Comparison of ENCODE assay signal across 8 cellular contexts in the genomic region with DNA sequence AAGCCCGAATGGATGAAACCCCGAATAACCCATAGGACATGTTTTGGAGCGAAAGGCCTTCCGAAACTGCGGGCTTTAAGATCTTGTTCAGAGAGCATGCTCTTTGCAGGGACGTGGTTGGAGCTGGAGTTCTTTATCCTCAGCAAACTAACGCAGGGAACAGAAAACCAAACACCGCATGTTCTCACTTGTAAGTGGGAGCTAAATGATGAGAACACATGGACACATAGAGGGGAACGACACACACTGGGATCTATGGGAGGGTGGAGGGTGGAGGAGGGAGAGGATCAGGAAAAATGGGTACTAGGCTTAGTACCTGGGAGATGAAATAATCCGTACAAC.
A peak's percentile ranks its signal among the peaks of the same experiment; 100 is the strongest.
DNase-seq lines count a peak whose midpoint lies in the region; ATAC-seq and TF ChIP-seq lines count a peak whose summit lies in the region.

No MANE protein-coding gene starts in this region.

- peak; percentile 37 for DNase-seq in ACHN
- DNase-seq in GM23338 (ENCODE audit: low spot score), result no peak
- no peak for DNase-seq in T-cell
- no peak for DNase-seq in foreskin fibroblast
- no peak for DNase-seq in LoVo (ENCODE audit: low spot score)
- DNase-seq in central memory CD4-positive, alpha-beta T cell, result no peak

- TF ChIP-seq CTCF in GM23338 (conservative IDR thresholded peaks at IDR 0.05; ENCODE audit: low read depth in 2 of 2) (no peak), foreskin fibroblast (IDR thresholded peaks at IDR 0.05; ENCODE audit: low read depth, low read length) (no peak), parathyroid adenoma (IDR thresholded peaks at IDR 0.05) (no peak)

- H4K20me1 ChIP-seq in GM23338 (replicated peaks; ENCODE audit: insufficient read depth), result no peaks in the 10 kb centered on the region

- no peaks in the 10 kb centered on the region for H3F3A ChIP-seq in GM23338 (replicated peaks; ENCODE audit: low read depth)

- peak overlapping the region; percentile 83 for H3K4me3 Mint-ChIP-seq in GM23338
- H3K4me3 Mint-ChIP-seq in T-cell, result peak overlapping the region; percentile 84 to 91 (median 84)

- in situ Hi-C loops in ACHN (cut with HindIII; ENCODE audit: low pct_ligation_motif_present, low pct_unique_long_range_greater_than_20kb, low sequenced_read_pairs), result no loop called here

- H3K27me3 ChIP-seq in GM23338 (ENCODE audit: insufficient read depth) (no peaks in the 10 kb centered on the region), parathyroid adenoma (ENCODE audit: control insufficient read depth, insufficient read depth, low read length) (no peaks in the 10 kb centered on the region)

- H3K9me3 ChIP-seq in parathyroid adenoma (ENCODE audit: control insufficient read depth, low read length), result no peaks in the 10 kb centered on the region

- H3K9me2 ChIP-seq in GM23338 (ENCODE audit: insufficient read depth), result no peaks in the 10 kb centered on the region

- H3K27ac ChIP-seq in GM23338 (ENCODE audit: low read depth) (peak overlapping the region; percentile 90), parathyroid adenoma (peak overlapping the region; percentile 91)

- peak overlapping the region; percentile 80 for H2AFZ ChIP-seq in GM23338
- H2AFZ ChIP-seq in parathyroid adenoma, result peak overlapping the region; percentile 91

- peaks cover 9% of the 10 kb centered on the region for H3K27me3 Mint-ChIP-seq in GM23338 (ENCODE audit: insufficient read depth, low read depth, poor library complexity)
- peaks cover 0 to 6% of the 10 kb centered on the region in 2 donors for H3K27me3 Mint-ChIP-seq in T-cell

- H3K9ac ChIP-seq in parathyroid adenoma, result peak overlapping the region; percentile 29

- POLR2A ChIA-PET in T-cell (lab: Charles Lee), result no interaction called here

- H3K4me1 ChIP-seq in GM23338 (ENCODE audit: insufficient read depth) (peaks cover 17% of the 10 kb centered on the region), parathyroid adenoma (no peaks in the 10 kb centered on the region)

- H3K4me3 ChIP-seq in GM23338, result peak overlapping the region; percentile 68
- H3K4me3 ChIP-seq in foreskin fibroblast (ENCODE audit: low read depth in 1 of 2, low read length in 2 of 2), result peak overlapping the region; percentile 62 to 74
- peak overlapping the region; percentile 76 for H3K4me3 ChIP-seq in parathyroid adenoma (ENCODE audit: low read depth, low read length)

- H3K36me3 Mint-ChIP-seq in GM23338 (ENCODE audit: low read depth) (peaks cover 3% of the 10 kb centered on the region; the same call in 1 of the 3 replicates), T-cell (no peaks in the 10 kb centered on the region)

- ATAC-seq in GM23338 (peak; percentile 11; the same call in 2 of the 3 replicates), T-cell (replicated peaks in 1 of 4) (peak; percentile 3 to 13 (median 6)), HG03378 (IDR thresholded peaks at IDR 0.05; ENCODE audit: unreplicated experiment) (no peak)

- H3K9me3 Mint-ChIP-seq in GM23338, result peaks cover 4% of the 10 kb centered on the region; the same call in 2 of the 3 replicates
- no peaks in the 10 kb centered on the region for H3K9me3 Mint-ChIP-seq in T-cell

- H3K79me2 ChIP-seq in GM23338 (replicated peaks; ENCODE audit: insufficient read depth) (no peaks in the 10 kb centered on the region), parathyroid adenoma (no peaks in the 10 kb centered on the region)

- H3K4me1 Mint-ChIP-seq in GM23338, result peaks cover 21% of the 10 kb centered on the region
- H3K4me1 Mint-ChIP-seq in T-cell, result peaks cover 40 to 50% (median 47%) of the 10 kb centered on the region in 3 donors

- H3K27ac Mint-ChIP-seq in GM23338, result peak overlapping the region; percentile 98
- peak overlapping the region; percentile 92 to 97 for H3K27ac Mint-ChIP-seq in T-cell

- peak overlapping the region; percentile 81 for H3K4me2 ChIP-seq in GM23338
- H3K4me2 ChIP-seq in parathyroid adenoma (ENCODE audit: low read length), result peak overlapping the region; percentile 80

- H3K36me3 ChIP-seq in GM23338 (ENCODE audit: insufficient read depth) (no peaks in the 10 kb centered on the region), parathyroid adenoma (ENCODE audit: control insufficient read depth, insufficient read depth, low read length) (no peaks in the 10 kb centered on the region)

- CTCF ChIA-PET in T-cell (lab: Charles Lee), result no interaction called here

TF ChIP-seq in GM23338, 12 proteins besides CTCF, POLR2A, EP300 and RAD21 (continues in another document):
- TF ChIP-seq ZNF114 (CRISPR knock-in tag; IDR thresholded peaks at IDR 0.05) (no peak), POLR2AphosphoS5 (IDR thresholded peaks at IDR 0.05; ENCODE audit: low read depth) (no peak), STAT1 (IDR thresholded peaks at IDR 0.05; ENCODE audit: unreplicated experiment) (no peak), JUNB (IDR thresholded peaks at IDR 0.05; ENCODE audit: unreplicated experiment) (no peak), ZNF331 (CRISPR knock-in tag; IDR thresholded peaks at IDR 0.05; ENCODE audit: low read depth) (no peak), NANOG (IDR thresholded peaks at IDR 0.05; ENCODE audit: borderline replicate concordance) (no peak), REST (IDR thresholded peaks at IDR 0.05; ENCODE audit: unreplicated experiment) (no peak), EZH2phosphoT487 (IDR thresholded peaks at IDR 0.05; ENCODE audit: unreplicated experiment) (no peak), CREB1 (CRISPR knock-in tag; IDR thresholded peaks at IDR 0.05; ENCODE audit: low read depth) (no peak)
